ENCODE assay signal across 9 cellular contexts in the genomic region with DNA sequence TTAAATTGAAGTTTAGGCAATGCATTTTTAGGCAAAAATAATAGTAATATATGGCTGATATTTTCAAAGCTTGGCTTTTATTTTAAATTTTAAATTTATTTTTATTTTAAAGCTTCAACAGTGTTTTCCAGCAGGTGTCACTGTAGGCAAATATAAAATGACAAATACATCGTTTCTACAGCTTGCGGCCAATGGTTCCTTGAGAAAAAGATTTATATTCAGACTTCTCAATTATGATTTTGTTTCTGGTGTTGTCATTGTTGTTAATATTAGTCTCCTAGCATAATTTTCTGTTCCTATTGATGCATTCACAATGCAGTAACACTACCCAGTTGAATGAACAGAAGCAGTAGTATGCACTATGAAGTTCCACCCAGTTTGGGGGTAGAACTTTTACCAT.
DNase-seq lines count a peak whose midpoint lies in the region; ATAC-seq, FAIRE-seq and TF ChIP-seq lines count a peak whose summit lies in the region.
"Had no signal": no experiment of that assay in that cellular context is flagged by ENCODE, and none has a peak within 500 bp of the region (broad histone marks: within the 10 kb centered on the region; RNA-seq: fewer than 3 reads in every experiment).

No MANE protein-coding gene starts in this region.

- no peaks in the 10 kb centered on the region for H3K9me3 ChIP-seq in endothelial cell of umbilical vein (replicated peaks; ENCODE audit: control insufficient read depth, insufficient read depth, low read length)
- H3K9me3 ChIP-seq: BLaER1 treated with 17β-estradiol and CSF1 and Interleukin-3, amounts not matched to agents 10 nM and 100 nM had no signal

- no peaks in the 10 kb centered on the region for H3K9me1 ChIP-seq in endothelial cell of umbilical vein (replicated peaks; ENCODE audit: control insufficient read depth, extremely low read depth, insufficient read depth, low read length)

- no peak overlapping the region for H3K4me2 ChIP-seq in endothelial cell of umbilical vein (ENCODE audit: insufficient read depth, low read length)
- H3K4me2 ChIP-seq: BLaER1 treated with 17β-estradiol and CSF1 and Interleukin-3, amounts not matched to agents 10 nM and 100 nM had no signal

- no TSS peak for BruUV-seq in endothelial cell of umbilical vein (replicated peaks; lab: Mats Ljungman, UMichigan)

- dilution Hi-C loops in endothelial cell of umbilical vein (cut with MboI; ENCODE audit: extremely low pct_ligation_motif_present, low sequenced_read_pairs): no loop called here

- no peak overlapping the region for H3K27ac ChIP-seq in endothelial cell of umbilical vein (ENCODE audit: insufficient read depth, low read depth, low read length)
- H3K27ac ChIP-seq: BLaER1 treated with 17β-estradiol and CSF1 and Interleukin-3, amounts not matched to agents 10 nM and 100 nM had no signal

- DNase-seq in NCI-H82 (lab: John Stamatoyannopoulos, UW) (peak; percentile 60), NCI-H82 treated with DMSO at 0.1 percent for 48 hours (lab: John Stamatoyannopoulos, UW; ENCODE audit: unreplicated experiment) (no peak), NCI-H510A (lab: John Stamatoyannopoulos, UW) (peak; percentile 23), endothelial cell of umbilical vein (ENCODE audit: low read depth, low spot score) (peak; percentile 27), retinal pigment epithelial cell (ENCODE audit: low read depth) (no peak), HUDEP-2 (lab: John Stamatoyannopoulos, UW; ENCODE audit: unreplicated experiment in 76 of 76) (no peak)

- POLR2A ChIA-PET in endothelial cell of umbilical vein (lab: Charles Lee): interaction anchor here (0.6 kb wide), 1 partner anchor 492 kb away, joined by 3 read pairs; no protein-coding TSS in a partner anchor

- intact Hi-C loops in endothelial cell of umbilical vein (cut with micrococcal nuclease): loop anchor here (1.0 to 5.0 kb wide), 4 partner anchors 68 to 1473 kb away; no protein-coding TSS in a partner anchor

- CTCF ChIA-PET in endothelial cell of umbilical vein (lab: Charles Lee): interaction anchor here (0.5 to 3.8 kb wide), 24 partner anchors 15 to 1501 kb away, joined by 3 to 94 read pairs (median 4); no protein-coding TSS in a partner anchor

- ATAC-seq in HG03175 (IDR thresholded peaks at IDR 0.05; ENCODE audit: unreplicated experiment) (no peak), GM21528 (IDR thresholded peaks at IDR 0.05; ENCODE audit: low FRiP score, unreplicated experiment) (no peak)

- no peaks in the 10 kb centered on the region for H3K36me3 ChIP-seq in endothelial cell of umbilical vein (ENCODE audit: control insufficient read depth in 2 of 2, extremely low read depth in 1 of 2, insufficient read depth in 2 of 2, low read length in 2 of 2)
- H3K36me3 ChIP-seq: BLaER1 treated with 17β-estradiol and CSF1 and Interleukin-3, amounts not matched to agents 10 nM and 100 nM had no signal

- H3K4me3 ChIP-seq in endothelial cell of umbilical vein (replicated peaks in 1 of 3; ENCODE audit: insufficient read depth in 1 of 3, low read depth in 1 of 3, low read length in 3 of 3): no peak overlapping the region
- H3K4me3 ChIP-seq in retinal pigment epithelial cell (ENCODE audit: low read length): no peak overlapping the region
- H3K4me3 ChIP-seq: BLaER1 treated with 17β-estradiol and CSF1 and Interleukin-3, amounts not matched to agents 10 nM and 100 nM had no signal

- peak; percentile 5 to 20 for TF ChIP-seq CTCF in endothelial cell of umbilical vein (IDR thresholded peaks at IDR 0.05; ENCODE audit: extremely low read depth in 1 of 2, insufficient read depth in 1 of 2, low read depth in 1 of 2, low read length in 2 of 2)
- TF ChIP-seq CTCF in retinal pigment epithelial cell (conservative IDR thresholded peaks at IDR 0.05; ENCODE audit: low read depth, low read length): peak; percentile 41

- H3K9ac ChIP-seq in endothelial cell of umbilical vein (replicated peaks; ENCODE audit: extremely low read depth, insufficient read depth, low read length): no peak overlapping the region
- H3K9ac ChIP-seq: BLaER1 treated with 17β-estradiol and CSF1 and Interleukin-3, amounts not matched to agents 10 nM and 100 nM had no signal

- H3K79me2 ChIP-seq in endothelial cell of umbilical vein (ENCODE audit: control insufficient read depth, insufficient read depth, low read length): no peaks in the 10 kb centered on the region

- TF ChIP-seq POLR2A in endothelial cell of umbilical vein (IDR thresholded peaks at IDR 0.05; ENCODE audit: low read depth, low read length): no peak

- peak; percentile 18 for FAIRE-seq in endothelial cell of umbilical vein (lab: Jason Lieb, UNC)

- no peak overlapping the region for H2AFZ ChIP-seq in endothelial cell of umbilical vein (ENCODE audit: low read depth, low read length)

- H4K20me1 ChIP-seq in endothelial cell of umbilical vein (replicated peaks; ENCODE audit: control insufficient read depth, extremely low read depth, insufficient read depth, low read length): no peaks in the 10 kb centered on the region
- H4K20me1 ChIP-seq: BLaER1 treated with 17β-estradiol and CSF1 and Interleukin-3, amounts not matched to agents 10 nM and 100 nM had no signal

- H3K4me1 ChIP-seq in endothelial cell of umbilical vein (ENCODE audit: control insufficient read depth, extremely low read depth, insufficient read depth, low read length): no peaks in the 10 kb centered on the region
- H3K4me1 ChIP-seq: BLaER1 treated with 17β-estradiol and CSF1 and Interleukin-3, amounts not matched to agents 10 nM and 100 nM had no signal

- H3K27me3 ChIP-seq in endothelial cell of umbilical vein (ENCODE audit: control insufficient read depth in 2 of 2, insufficient read depth in 2 of 2, low read length in 2 of 2): peaks cover 1 to 3% of the 10 kb centered on the region in 2 experiments
- H3K27me3 ChIP-seq: BLaER1 treated with 17β-estradiol and CSF1 and Interleukin-3, amounts not matched to agents 10 nM and 100 nM had no signal

TF ChIP-seq in endothelial cell of umbilical vein, 7 proteins besides CTCF, POLR2A, EP300 and RAD21:
- no peak for TF ChIP-seq POLR2AphosphoS5 (IDR thresholded peaks at IDR 0.05; ENCODE audit: insufficient read depth, low read depth, low read length)
- TF ChIP-seq FOS (IDR thresholded peaks at IDR 0.05; ENCODE audit: borderline replicate concordance, insufficient read depth, low read length): no peak
- no peak for TF ChIP-seq GATA2 (IDR thresholded peaks at IDR 0.05; ENCODE audit: insufficient read depth, insufficient read length, low read depth, low read length)
- TF ChIP-seq EZH2 (IDR thresholded peaks at IDR 0.05; ENCODE audit: borderline replicate concordance, low read depth, low read length, severe bottlenecking): no peak
- TF ChIP-seq, protein P1, sequence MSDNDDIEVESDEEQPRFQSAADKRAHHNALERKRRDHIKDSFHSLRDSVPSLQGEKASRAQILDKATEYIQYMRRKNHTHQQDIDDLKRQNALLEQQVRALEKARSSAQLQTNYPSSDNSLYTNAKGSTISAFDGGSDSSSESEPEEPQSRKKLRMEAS (IDR thresholded peaks at IDR 0.05; ENCODE audit: insufficient read depth, insufficient read length): no peak
- no peak for TF ChIP-seq JUN (IDR thresholded peaks at IDR 0.05; ENCODE audit: borderline replicate concordance, insufficient read depth, insufficient read length, low read depth)
- no peak for TF ChIP-seq MYC (IDR thresholded peaks at IDR 0.05; ENCODE audit: low read depth, low read length)

Comparison
In these comparisons a context has a peak if more than half of its experiments do, and no peak if none do; other contexts are left out.
1. DNase-seq: peak in NCI-H82 (single experiment), NCI-H510A (single experiment) and endothelial cell of umbilical vein (single experiment); none in NCI-H82 treated with DMSO at 0.1 percent for 48 hours (single experiment), retinal pigment epithelial cell (single experiment) and HUDEP-2 (0 of 76).